ENCODE assay signal across 17 cellular contexts in genomic region chr6:54473328-54473727, GRCh38.
DNase-seq lines count a peak whose midpoint lies in the region; ATAC-seq and TF ChIP-seq lines count a peak whose summit lies in the region.
"Had no signal": no experiment of that assay in that cellular context is flagged by ENCODE, and none has a peak within 500 bp of the region (broad histone marks: within the 10 kb centered on the region; RNA-seq: fewer than 3 reads in every experiment).

No MANE protein-coding gene starts in this region.

- H3K4me3 ChIP-seq in GM23338 = no peak overlapping the region
- H3K4me3 ChIP-seq in PC-9 = peak overlapping the region; percentile 10; the same call in 1 of the 2 replicates
- no peak overlapping the region for H3K4me3 ChIP-seq in brain microvascular endothelial cell (ENCODE audit: low read depth, low read length)
- H3K4me3 ChIP-seq: A549, BLaER1, K562 had no signal

- ATAC-seq in GM23338 (no peak), esophagus mucosa (peak; percentile 64)
- ATAC-seq: A549, K562, SK-N-SH treated with all-trans-retinoic acid at 6 μM for 48 hours had no signal

- CTCF ChIA-PET in PC-9 (lab: Charles Lee) = interaction anchor here (0.7 kb wide), 1 partner anchor 10 kb away, joined by 5 read pairs; no protein-coding TSS in a partner anchor

- no TSS peak for BruUV-seq in PC-9 (replicated peaks; lab: Mats Ljungman, UMichigan)

- no peaks in the 10 kb centered on the region; the same call in 2 of the 3 replicates for H3K36me3 Mint-ChIP-seq in GM23338 (ENCODE audit: low read depth)
- H3K36me3 Mint-ChIP-seq: CD4-positive, alpha-beta memory T cell had no signal

- no peaks in the 10 kb centered on the region for H3K9me3 Mint-ChIP-seq in GM23338

- in situ Hi-C loops in brain microvascular endothelial cell (cut with HindIII; ENCODE audit: low pct_ligation_motif_present, low sequenced_read_pairs) = no loop called here

- H3K4me1 ChIP-seq in GM23338 (ENCODE audit: insufficient read depth) (peaks cover 35% of the 10 kb centered on the region; the same call in 1 of the 2 replicates), PC-9 (replicated peaks; ENCODE audit: insufficient read depth) (peaks cover 20% of the 10 kb centered on the region)
- H3K4me1 ChIP-seq: A549, BLaER1 had no signal

- H3K27me3 ChIP-seq in GM23338 (ENCODE audit: insufficient read depth) (no peaks in the 10 kb centered on the region), PC-9 (ENCODE audit: insufficient read depth, low read depth) (no peaks in the 10 kb centered on the region), brain microvascular endothelial cell (replicated peaks) (no peaks in the 10 kb centered on the region)
- H3K27me3 ChIP-seq: BLaER1 had no signal

- H4K20me1 ChIP-seq in GM23338 (replicated peaks; ENCODE audit: insufficient read depth) (no peaks in the 10 kb centered on the region), PC-9 (ENCODE audit: insufficient read depth) (no peaks in the 10 kb centered on the region)
- H4K20me1 ChIP-seq: BLaER1 had no signal

- H3K36me3 ChIP-seq in GM23338 (ENCODE audit: insufficient read depth) (no peaks in the 10 kb centered on the region), PC-9 (ENCODE audit: low read depth) (no peaks in the 10 kb centered on the region), brain microvascular endothelial cell (replicated peaks) (no peaks in the 10 kb centered on the region)
- H3K36me3 ChIP-seq: BLaER1 had no signal

- H3K4me1 Mint-ChIP-seq in GM23338 = peaks cover 17% of the 10 kb centered on the region
- H3K4me1 Mint-ChIP-seq: CD4-positive, alpha-beta memory T cell had no signal

- DNase-seq in GM23338 (ENCODE audit: low spot score) (peak; percentile 43), PC-9 (peak; percentile 43 to 54), posterior vena cava (ENCODE audit: low spot score) (peak; percentile 32), brain microvascular endothelial cell (no peak), DMS 273 (lab: John Stamatoyannopoulos, UW; ENCODE audit: unreplicated experiment) (no peak)
- DNase-seq in activated CD4-positive, CD25-positive, alpha-beta regulatory T cell treated with anti-CD3 and anti-CD28 coated beads, Interleukin-2, amount 50 U/mL, for 72 hours = no peak
- DNase-seq: CD4-positive, alpha-beta memory T cell; NCI-H1105 treated with DMSO at 0.1 percent for 48 hours; NCI-H1694; NCI-H2081 treated with DMSO at 0.1 percent for 48 hours; NCI-H446 treated with DMSO at 0.1 percent for 48 hours; Right ventricle myocardium superior had no signal

- H3K4me2 ChIP-seq in GM23338 = 0 out of 2 replicates have a peak overlapping the region, but pooled peaks have one; percentile 21
- peak overlapping the region; percentile 48 for H3K4me2 ChIP-seq in PC-9
- H3K4me2 ChIP-seq: A549, BLaER1 had no signal

- H2AFZ ChIP-seq in GM23338 (no peak overlapping the region), PC-9 (peak overlapping the region; percentile 65)

- peaks cover under 1% of the 10 kb centered on the region; the same call in 1 of the 2 replicates for H3K9me3 ChIP-seq in PC-9 (ENCODE audit: insufficient read depth, low read depth)
- H3K9me3 ChIP-seq: A549, BLaER1 had no signal

- H3K27me3 Mint-ChIP-seq in GM23338 (ENCODE audit: insufficient read depth, low read depth, poor library complexity) = no peaks in the 10 kb centered on the region
- H3K27me3 Mint-ChIP-seq: CD4-positive, alpha-beta memory T cell had no signal

- H3K79me2 ChIP-seq in GM23338 (replicated peaks; ENCODE audit: insufficient read depth) = no peaks in the 10 kb centered on the region
- no peaks in the 10 kb centered on the region for H3K79me2 ChIP-seq in PC-9 (ENCODE audit: low read depth)

- TF ChIP-seq CTCF in GM23338 (conservative IDR thresholded peaks at IDR 0.05; ENCODE audit: low read depth in 2 of 2) = no peak
- TF ChIP-seq CTCF in PC-9 (conservative IDR thresholded peaks at IDR 0.05) = no peak
- no peak for TF ChIP-seq CTCF in brain microvascular endothelial cell (IDR thresholded peaks at IDR 0.05; ENCODE audit: low read depth, low read length, missing control alignments)

- no peaks in the 10 kb centered on the region for H3F3A ChIP-seq in GM23338 (replicated peaks; ENCODE audit: low read depth)
- H3F3A ChIP-seq in PC-9 (ENCODE audit: insufficient read depth, low read depth) = 0 out of 2 replicates have a peak, but pooled peaks cover 7% of the 10 kb centered on the region

- POLR2A ChIA-PET in PC-9 (lab: Charles Lee; ENCODE audit: unreplicated experiment) = no interaction called here

- H3K4me3 Mint-ChIP-seq in GM23338 = no peak overlapping the region
- H3K4me3 Mint-ChIP-seq: CD4-positive, alpha-beta memory T cell had no signal

- intact Hi-C loops in PC-9 (cut with micrococcal nuclease; ENCODE audit: unreplicated experiment) = no loop called here
- intact Hi-C loops in posterior vena cava (cut with DNase I) = no loop called here

- H3K27ac ChIP-seq in GM23338 (ENCODE audit: low read depth) (0 out of 2 replicates have a peak overlapping the region, but pooled peaks have one; percentile 12), PC-9 (peak overlapping the region; percentile 62), brain microvascular endothelial cell (no peak overlapping the region)
- H3K27ac ChIP-seq: A549, BLaER1 had no signal

- H3K9me2 ChIP-seq in GM23338 (ENCODE audit: insufficient read depth) (no peaks in the 10 kb centered on the region), PC-9 (ENCODE audit: insufficient read depth) (no peaks in the 10 kb centered on the region)

- peak overlapping the region; percentile 62; the same call in 1 of the 2 replicates for H3K27ac Mint-ChIP-seq in GM23338
- H3K27ac Mint-ChIP-seq: CD4-positive, alpha-beta memory T cell had no signal

TF ChIP-seq in GM23338, 12 proteins besides CTCF, POLR2A, EP300 and RAD21:
- TF ChIP-seq EZH2 (IDR thresholded peaks at IDR 0.05; ENCODE audit: low read depth, unreplicated experiment) (no peak), NANOG (IDR thresholded peaks at IDR 0.05; ENCODE audit: borderline replicate concordance) (no peak)
- TF ChIP-seq, protein P1, sequence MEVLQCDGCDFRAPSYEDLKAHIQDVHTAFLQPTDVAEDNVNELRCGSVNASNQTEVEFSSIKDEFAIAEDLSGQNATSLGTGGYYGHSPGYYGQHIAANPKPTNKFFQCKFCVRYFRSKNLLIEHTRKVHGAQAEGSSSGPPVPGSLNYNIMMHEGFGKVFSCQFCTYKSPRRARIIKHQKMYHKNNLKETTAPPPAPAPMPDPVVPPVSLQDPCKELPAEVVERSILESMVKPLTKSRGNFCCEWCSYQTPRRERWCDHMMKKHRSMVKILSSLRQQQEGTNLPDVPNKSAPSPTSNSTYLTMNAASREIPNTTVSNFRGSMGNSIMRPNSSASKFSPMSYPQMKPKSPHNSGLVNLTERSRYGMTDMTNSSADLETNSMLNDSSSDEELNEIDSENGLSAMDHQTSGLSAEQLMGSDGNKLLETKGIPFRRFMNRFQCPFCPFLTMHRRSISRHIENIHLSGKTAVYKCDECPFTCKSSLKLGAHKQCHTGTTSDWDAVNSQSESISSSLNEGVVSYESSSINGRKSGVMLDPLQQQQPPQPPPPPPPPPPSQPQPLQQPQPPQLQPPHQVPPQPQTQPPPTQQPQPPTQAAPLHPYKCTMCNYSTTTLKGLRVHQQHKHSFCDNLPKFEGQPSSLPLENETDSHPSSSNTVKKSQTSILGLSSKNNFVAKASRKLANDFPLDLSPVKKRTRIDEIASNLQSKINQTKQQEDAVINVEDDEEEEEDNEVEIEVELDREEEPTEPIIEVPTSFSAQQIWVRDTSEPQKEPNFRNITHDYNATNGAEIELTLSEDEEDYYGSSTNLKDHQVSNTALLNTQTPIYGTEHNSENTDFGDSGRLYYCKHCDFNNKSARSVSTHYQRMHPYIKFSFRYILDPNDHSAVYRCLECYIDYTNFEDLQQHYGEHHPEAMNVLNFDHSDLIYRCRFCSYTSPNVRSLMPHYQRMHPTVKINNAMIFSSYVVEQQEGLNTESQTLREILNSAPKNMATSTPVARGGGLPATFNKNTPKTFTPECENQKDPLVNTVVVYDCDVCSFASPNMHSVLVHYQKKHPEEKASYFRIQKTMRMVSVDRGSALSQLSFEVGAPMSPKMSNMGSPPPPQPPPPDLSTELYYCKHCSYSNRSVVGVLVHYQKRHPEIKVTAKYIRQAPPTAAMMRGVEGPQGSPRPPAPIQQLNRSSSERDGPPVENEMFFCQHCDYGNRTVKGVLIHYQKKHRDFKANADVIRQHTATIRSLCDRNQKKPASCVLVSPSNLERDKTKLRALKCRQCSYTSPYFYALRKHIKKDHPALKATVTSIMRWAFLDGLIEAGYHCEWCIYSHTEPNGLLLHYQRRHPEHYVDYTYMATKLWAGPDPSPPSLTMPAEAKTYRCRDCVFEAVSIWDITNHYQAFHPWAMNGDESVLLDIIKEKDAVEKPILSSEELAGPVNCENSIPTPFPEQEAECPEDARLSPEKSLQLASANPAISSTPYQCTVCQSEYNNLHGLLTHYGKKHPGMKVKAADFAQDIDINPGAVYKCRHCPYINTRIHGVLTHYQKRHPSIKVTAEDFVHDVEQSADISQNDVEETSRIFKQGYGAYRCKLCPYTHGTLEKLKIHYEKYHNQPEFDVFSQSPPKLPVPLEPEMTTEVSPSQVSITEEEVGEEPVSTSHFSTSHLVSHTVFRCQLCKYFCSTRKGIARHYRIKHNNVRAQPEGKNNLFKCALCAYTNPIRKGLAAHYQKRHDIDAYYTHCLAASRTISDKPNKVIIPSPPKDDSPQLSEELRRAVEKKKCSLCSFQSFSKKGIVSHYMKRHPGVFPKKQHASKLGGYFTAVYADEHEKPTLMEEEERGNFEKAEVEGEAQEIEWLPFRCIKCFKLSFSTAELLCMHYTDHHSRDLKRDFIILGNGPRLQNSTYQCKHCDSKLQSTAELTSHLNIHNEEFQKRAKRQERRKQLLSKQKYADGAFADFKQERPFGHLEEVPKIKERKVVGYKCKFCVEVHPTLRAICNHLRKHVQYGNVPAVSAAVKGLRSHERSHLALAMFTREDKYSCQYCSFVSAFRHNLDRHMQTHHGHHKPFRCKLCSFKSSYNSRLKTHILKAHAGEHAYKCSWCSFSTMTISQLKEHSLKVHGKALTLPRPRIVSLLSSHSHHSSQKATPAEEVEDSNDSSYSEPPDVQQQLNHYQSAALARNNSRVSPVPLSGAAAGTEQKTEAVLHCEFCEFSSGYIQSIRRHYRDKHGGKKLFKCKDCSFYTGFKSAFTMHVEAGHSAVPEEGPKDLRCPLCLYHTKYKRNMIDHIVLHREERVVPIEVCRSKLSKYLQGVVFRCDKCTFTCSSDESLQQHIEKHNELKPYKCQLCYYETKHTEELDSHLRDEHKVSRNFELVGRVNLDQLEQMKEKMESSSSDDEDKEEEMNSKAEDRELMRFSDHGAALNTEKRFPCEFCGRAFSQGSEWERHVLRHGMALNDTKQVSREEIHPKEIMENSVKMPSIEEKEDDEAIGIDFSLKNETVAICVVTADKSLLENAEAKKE (CRISPR knock-in tag; IDR thresholded peaks at IDR 0.05) = no peak

Comparison
In these comparisons a context has a peak if more than half of its experiments do, and no peak if none do; other contexts are left out.
1. DNase-seq: peak in GM23338 (single experiment), PC-9 (2 of 2) and posterior vena cava (single experiment); none in brain microvascular endothelial cell (single experiment), DMS 273 (single experiment) and activated CD4-positive, CD25-positive, alpha-beta regulatory T cell treated with anti-CD3 and anti-CD28 coated beads, Interleukin-2, amount 50 U/mL, for 72 hours (single experiment).